1 cellular context compared by ENCODE assay signal in the genomic region with DNA sequence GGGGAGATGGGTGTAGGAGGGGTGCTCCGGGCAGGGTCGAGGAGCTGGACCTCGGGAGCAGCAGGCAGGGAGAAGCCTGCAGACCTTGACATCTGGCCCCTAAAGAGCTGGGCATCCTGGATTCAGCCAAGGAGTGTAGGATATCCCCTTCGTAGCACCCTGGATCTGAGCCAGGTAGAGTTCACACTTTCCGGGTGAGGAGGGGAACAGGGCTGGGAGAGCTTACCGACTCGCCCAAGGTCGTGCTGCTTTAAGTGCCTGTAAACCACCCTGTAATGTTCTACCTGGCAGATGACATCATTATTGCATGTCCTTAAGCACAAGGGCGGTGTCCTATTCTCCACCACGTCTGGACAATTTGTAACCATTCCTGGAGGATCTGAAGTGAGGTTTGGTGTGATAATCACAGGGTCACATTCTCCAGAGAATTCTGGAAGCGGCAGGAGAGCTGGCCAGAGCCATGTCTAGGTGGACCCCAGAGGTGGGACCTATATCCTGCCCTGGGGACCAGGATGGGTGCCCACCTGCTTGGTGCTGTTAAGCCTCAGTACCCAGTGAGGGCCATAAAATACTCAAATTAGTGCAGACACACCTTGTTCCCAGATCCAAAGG.
A peak's percentile ranks its signal among the peaks of the same experiment; 100 is the strongest.
TF ChIP-seq lines count a peak whose summit lies in the region.

No MANE protein-coding gene starts in this region.

TF ChIP-seq in HEK293, 187 proteins besides CTCF, POLR2A, EP300 and RAD21 (continued from another document):
- TF ChIP-seq ZNF571 (tag by site-specific recombination; IDR thresholded peaks at IDR 0.05): no peak
- TF ChIP-seq ZBTB48 (tag by site-specific recombination; IDR thresholded peaks at IDR 0.05): peak; percentile 40; the same call in 1 of the 2 replicates
- no peak for TF ChIP-seq ZNF433 (tag by site-specific recombination; IDR thresholded peaks at IDR 0.05; ENCODE audit: low read depth)
- TF ChIP-seq KLF1 (tag by site-specific recombination; IDR thresholded peaks at IDR 0.05): peak; percentile 91
- no peak for TF ChIP-seq ZFHX2 (tag by site-specific recombination; conservative IDR thresholded peaks at IDR 0.05)
- no peak for TF ChIP-seq ZNF335 (tag by site-specific recombination; conservative IDR thresholded peaks at IDR 0.05)
